8 cellular contexts compared by ENCODE assay signal in the genomic region with DNA sequence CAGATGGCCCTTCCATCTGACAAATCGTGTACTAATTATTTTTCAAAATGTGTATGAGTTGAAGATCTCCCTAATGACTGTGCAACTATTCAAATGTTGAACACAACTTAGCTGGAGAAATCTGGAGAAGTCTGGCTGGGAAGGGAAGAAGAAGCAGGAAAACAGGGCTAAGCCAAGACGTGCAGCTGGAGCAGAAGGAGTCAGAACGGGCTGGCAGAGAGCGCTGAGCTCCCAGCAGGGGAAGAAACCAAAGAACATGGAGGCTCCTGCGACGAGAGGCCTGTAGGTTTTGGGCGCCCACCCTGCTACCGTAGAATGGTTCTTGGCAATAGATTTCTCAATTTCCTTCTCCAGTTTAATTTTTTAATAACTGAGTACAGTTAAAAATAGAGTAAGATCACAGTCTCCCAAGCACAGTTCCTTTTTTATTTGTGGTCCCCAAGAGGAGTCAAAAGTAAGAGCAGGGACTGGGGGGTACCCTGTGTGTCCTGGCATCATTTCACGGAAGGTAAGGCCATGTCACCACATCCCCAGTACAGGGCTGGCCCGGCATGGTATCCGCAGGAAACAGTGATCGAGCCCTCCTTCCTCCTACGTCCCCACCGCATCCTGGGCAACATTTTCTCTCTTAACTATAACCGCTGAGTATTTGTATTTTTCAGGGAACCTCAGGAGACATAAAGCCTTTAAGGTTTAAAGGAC. TPM values are rescaled to one million over a fixed set of nuclear protein-coding genes. Genes with fewer than 3 reads are reported as not detected.
DNase-seq lines count a peak whose midpoint lies in the region; ATAC-seq and TF ChIP-seq lines count a peak whose summit lies in the region.
"Had no signal": no experiment of that assay in that cellular context is flagged by ENCODE, and none has a peak within 500 bp of the region (broad histone marks: within the 10 kb centered on the region; RNA-seq: fewer than 3 reads in every experiment).

No MANE protein-coding gene starts in this region.

- 53% methylated on average over 14 of the region's 15 CpGs for WGBS in HUES64
- WGBS in stomach, 5 donors, result 46 to 61% (median 55%) methylated on average over 15 of the region's 15 CpGs

- H3K4me1 ChIP-seq in HUES64 (ENCODE audit: insufficient read depth, low read length), result 0 out of 2 replicates have a peak, but pooled peaks cover 8% of the 10 kb centered on the region
- peaks cover 0 to 25% (median 11%) of the 10 kb centered on the region in 4 donors for H3K4me1 ChIP-seq in stomach

- H3K4me3 ChIP-seq in HUES64 (ENCODE audit: low read length) (peak overlapping the region; percentile 68), stomach (peak overlapping the region; percentile 52 to 58 (median 56))

- no peaks in the 10 kb centered on the region for H3K36me3 ChIP-seq in HUES64 (ENCODE audit: insufficient read depth, low read length)
- no peaks in the 10 kb centered on the region for H3K36me3 ChIP-seq in stomach

- no peak overlapping the region; the same call in 1 of the 2 replicates for H3K9ac ChIP-seq in HUES64 (ENCODE audit: low read depth, low read length)
- H3K9ac ChIP-seq: KMS-11 had no signal

- H3K27ac ChIP-seq in HUES64 (ENCODE audit: low read depth, low read length) (no peak overlapping the region), stomach (peak overlapping the region; percentile 9 to 80 (median 59))
- H3K27ac ChIP-seq: KMS-11 had no signal

- TF ChIP-seq POLR2A in stomach (IDR thresholded peaks at IDR 0.05), result no peak

- H3K9me3 ChIP-seq in HUES64 (ENCODE audit: insufficient read depth, low read depth, low read length) (no peaks in the 10 kb centered on the region), stomach (no peaks in the 10 kb centered on the region)

- intact Hi-C loops in stomach (cut with DNase I; ENCODE audit: low total_unique reads), result no loop called here

- no peak for TF ChIP-seq EP300 in stomach (IDR thresholded peaks at IDR 0.05)

- ATAC-seq in HG03025 (IDR thresholded peaks at IDR 0.05; ENCODE audit: low FRiP score, unreplicated experiment) (no peak), HG02571 (IDR thresholded peaks at IDR 0.05; ENCODE audit: unreplicated experiment) (no peak)

- DNase-seq in activated effector memory CD4-positive, alpha-beta T cell treated with Interleukin-2 at 50 U/mL for 16 hours, result peak; percentile 31
- DNase-seq in left kidney (ENCODE audit: low read depth, low spot score), result peak; percentile 14
- no peak for DNase-seq in stomach
- no peak for DNase-seq in NCI-H524 treated with DMSO at 0.1 percent for 48 hours (lab: John Stamatoyannopoulos, UW)

- H3K27me3 ChIP-seq in HUES64 (ENCODE audit: insufficient read depth, low read length) (no peaks in the 10 kb centered on the region), stomach (peaks cover 0 to 25% (median 11%) of the 10 kb centered on the region in 3 donors)

- TF ChIP-seq CTCF in stomach (IDR thresholded peaks at IDR 0.05), result no peak

RNA-seq across cellular contexts. Expression of a gene that starts 13.4 kb away (rescaled TPM):
- polyA plus RNA-seq in HUES64 (2013, experiment 1 of 2), result 10.7 TPM
- 12.2 TPM for polyA plus RNA-seq in HUES64 (2013, experiment 2 of 2)
- 10 to 100 TPM in 3 of 5 donors, 1 to 10 TPM in 2; 4.7 to 21.4 (median 13.5) TPM for total RNA-seq in stomach
- 1 to 10 TPM; 3.4 to 6.7 (median 5.0) TPM for polyA plus RNA-seq in stomach

Comparison
In these comparisons a context has a peak if more than half of its experiments do, and no peak if none do; other contexts are left out.
1. DNase-seq: peak in activated effector memory CD4-positive, alpha-beta T cell treated with Interleukin-2 at 50 U/mL for 16 hours (single experiment) and left kidney (single experiment); none in stomach (single experiment) and NCI-H524 treated with DMSO at 0.1 percent for 48 hours (single experiment).